ENCODE assay signal across 15 cellular contexts in the genomic region with DNA sequence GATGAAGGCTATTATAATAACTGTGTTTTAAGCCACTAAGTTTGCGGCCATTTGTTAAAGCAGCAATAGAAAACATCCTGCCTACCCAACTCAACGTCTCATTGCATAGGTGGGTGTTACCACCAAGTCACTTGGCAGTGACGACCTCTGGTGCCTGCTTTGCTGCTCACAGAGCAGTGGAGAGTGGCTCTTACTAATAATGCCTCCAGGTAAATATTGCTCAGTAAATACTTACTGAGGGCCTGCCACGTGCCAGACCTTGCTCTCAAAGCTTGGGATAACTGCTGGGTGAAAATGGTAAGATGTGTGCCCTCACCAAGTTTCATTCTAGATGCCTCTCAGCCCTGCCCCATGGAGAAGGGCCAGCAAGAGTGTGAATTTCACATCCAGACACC. TPM values are rescaled to one million over a fixed set of nuclear protein-coding genes. Genes with fewer than 3 reads are reported as not detected.
DNase-seq lines count a peak whose midpoint lies in the region; ATAC-seq and TF ChIP-seq lines count a peak whose summit lies in the region.
"Had no signal": no experiment of that assay in that cellular context is flagged by ENCODE, and none has a peak within 500 bp of the region (broad histone marks: within the 10 kb centered on the region; RNA-seq: fewer than 3 reads in every experiment).

No MANE protein-coding gene starts in this region.

- H3K4me3 ChIP-seq in body of pancreas (no peak overlapping the region), lung (no peak overlapping the region)
- H3K4me3 ChIP-seq: BLaER1, sigmoid colon had no signal

- H3K36me3 ChIP-seq in body of pancreas (replicated peaks in 1 of 2; ENCODE audit: insufficient read depth in 1 of 2, low read depth in 2 of 2) (no peaks in the 10 kb centered on the region), lung (ENCODE audit: control insufficient read depth in 2 of 2, insufficient read depth in 2 of 2, low read length in 2 of 2) (no peaks in the 10 kb centered on the region)
- H3K36me3 ChIP-seq: BLaER1, sigmoid colon had no signal

- intact Hi-C loops in body of pancreas (cut with DNase I): no loop called here

- ATAC-seq in body of pancreas: peak; percentile 59
- ATAC-seq in lung (ENCODE audit: insufficient read depth, low FRiP score): peak; percentile 56
- ATAC-seq in HG03520 (IDR thresholded peaks at IDR 0.05; ENCODE audit: unreplicated experiment): no peak
- no peak for ATAC-seq in GM19397 (IDR thresholded peaks at IDR 0.05; ENCODE audit: unreplicated experiment)
- ATAC-seq in GM19452 (IDR thresholded peaks at IDR 0.05; ENCODE audit: unreplicated experiment): no peak

- no peaks in the 10 kb centered on the region for H3K9me3 ChIP-seq in body of pancreas
- H3K9me3 ChIP-seq in lung (ENCODE audit: control insufficient read depth in 2 of 2, insufficient read depth in 1 of 2, low read length in 1 of 2): peaks cover 0 to 2% of the 10 kb centered on the region in 2 donors
- H3K9me3 ChIP-seq: BLaER1, sigmoid colon had no signal

- H3K4me1 ChIP-seq in body of pancreas: peaks cover 48% of the 10 kb centered on the region
- H3K4me1 ChIP-seq in lung (ENCODE audit: control insufficient read depth in 2 of 2, insufficient read depth in 2 of 2, low read length in 2 of 2): peaks cover 3 to 10% of the 10 kb centered on the region in 2 donors
- H3K4me1 ChIP-seq: sigmoid colon had no signal

- DNase-seq in COLO668 (lab: John Stamatoyannopoulos, UW; ENCODE audit: unreplicated experiment): peak; percentile 25
- DNase-seq in body of pancreas: peak; percentile 19 to 62 (median 46)
- DNase-seq in lung (ENCODE audit: low spot score): peak; percentile 36
- DNase-seq in RPMI8226: no peak
- DNase-seq: foreskin melanocyte, GDM1, naive B cell, NCI-H524 treated with DMSO at 0.1 percent for 48 hours, SIG-M5, sigmoid colon had no signal

- 18 to 28% methylated on average over 3 to 4 of the region's 4 CpGs for WGBS in body of pancreas, 2 donors
- 38 to 44% methylated on average over 4 of the region's 4 CpGs for WGBS in lung, 2 donors

- no peak for TF ChIP-seq POLR2A in body of pancreas (IDR thresholded peaks at IDR 0.05)

- TF ChIP-seq CTCF in LNCAP (IDR thresholded peaks at IDR 0.05) (peak; percentile 13; the same call in 1 of the 2 replicates), body of pancreas (IDR thresholded peaks at IDR 0.05) (no peak), lung (IDR thresholded peaks at IDR 0.05; ENCODE audit: control extremely low read depth, extremely low read depth) (no peak)

- no peaks in the 10 kb centered on the region for H3K27me3 ChIP-seq in body of pancreas
- H3K27me3 ChIP-seq in lung (ENCODE audit: control insufficient read depth, insufficient read depth): no peaks in the 10 kb centered on the region
- H3K27me3 ChIP-seq: BLaER1 had no signal

- H3K27ac ChIP-seq in body of pancreas (peak overlapping the region; percentile 12 to 49 (median 36)), lung (ENCODE audit: low read depth in 1 of 2, low read length in 1 of 2) (peak overlapping the region in 1 of 2 donors; percentile 17)
- H3K27ac ChIP-seq: BLaER1, sigmoid colon had no signal

RNA-seq across cellular contexts. Expression of a gene that starts 27.7 kb away (rescaled TPM):
- total RNA-seq in body of pancreas: 100 to 1,000 TPM in 1 of 2 donors, 10 to 100 TPM in 1; 90.0 to 210 TPM
- 100 to 1,000 TPM in 1 of 2 donors, 10 to 100 TPM in 1; 84.7 to 105 TPM for total RNA-seq in lung
- 10 to 100 TPM; 13.2 to 19.1 TPM for polyA plus RNA-seq in lung

Comparison
In these comparisons a context has a peak if more than half of its experiments do, and no peak if none do; other contexts are left out.
1. ATAC-seq: peak in body of pancreas (single experiment) and lung (single experiment); none in HG03520 (single experiment), GM19397 (single experiment) and GM19452 (single experiment).